ENCODE assay signal across 10 cellular contexts in the genomic region with DNA sequence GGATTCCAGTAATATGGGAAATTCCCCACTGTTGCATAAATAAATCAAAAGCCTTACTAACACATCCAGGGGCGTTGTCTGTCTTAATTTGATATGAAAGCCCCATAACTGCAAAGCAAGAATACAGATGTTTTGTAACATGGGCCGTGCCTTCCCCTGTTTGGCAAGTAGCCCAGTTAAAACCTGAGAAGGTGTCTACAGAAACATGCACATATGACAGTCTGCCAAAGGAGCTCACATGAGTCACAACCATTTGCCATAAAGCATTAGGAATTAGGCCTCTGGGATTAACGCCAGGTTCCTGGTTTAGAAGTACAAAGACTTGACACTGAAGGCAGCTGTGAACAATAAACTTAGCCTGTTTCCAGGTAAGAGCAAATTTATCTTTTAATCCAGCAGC. TPM values are rescaled to one million over a fixed set of nuclear protein-coding genes. Genes with fewer than 3 reads are reported as not detected.
DNase-seq lines count a peak whose midpoint lies in the region; ATAC-seq, FAIRE-seq and TF ChIP-seq lines count a peak whose summit lies in the region.
"Had no signal": no experiment of that assay in that cellular context is flagged by ENCODE, and none has a peak within 500 bp of the region (broad histone marks: within the 10 kb centered on the region; RNA-seq: fewer than 3 reads in every experiment).

No MANE protein-coding gene starts in this region.

- FAIRE-seq in GM12891 (lab: Jason Lieb, UNC) = no peak

- no peak overlapping the region for H3K4me3 ChIP-seq in AG10803 (ENCODE audit: low read length)
- H3K4me3 ChIP-seq in foreskin fibroblast (ENCODE audit: low read depth in 1 of 2, low read length in 2 of 2) = no peak overlapping the region
- H3K4me3 ChIP-seq: mucosa of descending colon had no signal

- no peak overlapping the region for H3K4me3 Mint-ChIP-seq in CD14-positive monocyte

- TF ChIP-seq CTCF in AG10803 (conservative IDR thresholded peaks at IDR 0.05; ENCODE audit: low read length) = no peak
- TF ChIP-seq CTCF in foreskin fibroblast (IDR thresholded peaks at IDR 0.05; ENCODE audit: low read depth, low read length) = no peak
- no peak for TF ChIP-seq CTCF in CD14-positive monocyte (IDR thresholded peaks at IDR 0.05)

- no peak overlapping the region for H3K27ac Mint-ChIP-seq in CD14-positive monocyte

- no peak for TF ChIP-seq POLR2A in GM12891 (IDR thresholded peaks at IDR 0.05; ENCODE audit: low read depth, low read length)

- peak; percentile 37; the same call in 1 of the 3 replicates for ATAC-seq in SK-N-SH treated with all-trans-retinoic acid at 6 μM for 48 hours
- ATAC-seq in HG03457 (IDR thresholded peaks at IDR 0.05; ENCODE audit: unreplicated experiment) = no peak
- ATAC-seq: mucosa of descending colon had no signal

- peaks cover 2 to 7% (median 6%) of the 10 kb centered on the region in 3 donors for H3K27me3 Mint-ChIP-seq in CD14-positive monocyte (ENCODE audit: low read depth in 3 of 3)

- no peaks in the 10 kb centered on the region for H3K4me1 Mint-ChIP-seq in CD14-positive monocyte

- no peaks in the 10 kb centered on the region for H3K36me3 Mint-ChIP-seq in CD14-positive monocyte

- intact Hi-C loops in CD14-positive monocyte (cut with micrococcal nuclease) = no loop called here

- H3K9me3 Mint-ChIP-seq in CD14-positive monocyte = peaks cover 21 to 50% (median 33%) of the 10 kb centered on the region in 7 donors

- DNase-seq in AG10803 (ENCODE audit: low read depth) (peak; percentile 58), M059J (ENCODE audit: low read depth) (peak; percentile 96), foreskin fibroblast (peak; percentile 79 to 89), CD14-positive monocyte (ENCODE audit: low spot score) (no peak), GM12891 (ENCODE audit: insufficient read length, low spot score) (no peak)
- no peak for DNase-seq in activated effector memory CD4-positive, alpha-beta T cell treated with anti-CD3 and anti-CD28 coated beads, Interleukin-2, amount 50 U/mL, for 16 hours
- DNase-seq: stimulated activated CD4-positive, alpha-beta T cell treated with anti-CD3 and anti-CD28 coated beads, Interleukin-2, amount 100 ng/mL, for 24 hours had no signal

TF ChIP-seq in SK-N-SH treated with all-trans-retinoic acid at 6 μM for 48 hours, 23 proteins besides CTCF, POLR2A, EP300 and RAD21 (continues in another document):
- TF ChIP-seq ISL1 (CRISPR knock-in tag; IDR thresholded peaks at IDR 0.05) (no peak), ZFP3 (CRISPR knock-in tag; IDR thresholded peaks at IDR 0.05) (no peak), ARNTL (CRISPR knock-in tag; IDR thresholded peaks at IDR 0.05; ENCODE audit: borderline replicate concordance, low read depth) (no peak), OSR1 (CRISPR knock-in tag; IDR thresholded peaks at IDR 0.05) (no peak), CSRNP3 (CRISPR knock-in tag; IDR thresholded peaks at IDR 0.05) (no peak), SNAI2 (CRISPR knock-in tag; IDR thresholded peaks at IDR 0.05) (no peak), RARB (CRISPR knock-in tag; IDR thresholded peaks at IDR 0.05) (no peak), ZNF70 (CRISPR knock-in tag; IDR thresholded peaks at IDR 0.05) (no peak), ZNF565 (CRISPR knock-in tag; conservative IDR thresholded peaks at IDR 0.05; ENCODE audit: low read depth) (no peak), ZNF8 (CRISPR knock-in tag; IDR thresholded peaks at IDR 0.05) (no peak)
- TF ChIP-seq, protein P1, sequence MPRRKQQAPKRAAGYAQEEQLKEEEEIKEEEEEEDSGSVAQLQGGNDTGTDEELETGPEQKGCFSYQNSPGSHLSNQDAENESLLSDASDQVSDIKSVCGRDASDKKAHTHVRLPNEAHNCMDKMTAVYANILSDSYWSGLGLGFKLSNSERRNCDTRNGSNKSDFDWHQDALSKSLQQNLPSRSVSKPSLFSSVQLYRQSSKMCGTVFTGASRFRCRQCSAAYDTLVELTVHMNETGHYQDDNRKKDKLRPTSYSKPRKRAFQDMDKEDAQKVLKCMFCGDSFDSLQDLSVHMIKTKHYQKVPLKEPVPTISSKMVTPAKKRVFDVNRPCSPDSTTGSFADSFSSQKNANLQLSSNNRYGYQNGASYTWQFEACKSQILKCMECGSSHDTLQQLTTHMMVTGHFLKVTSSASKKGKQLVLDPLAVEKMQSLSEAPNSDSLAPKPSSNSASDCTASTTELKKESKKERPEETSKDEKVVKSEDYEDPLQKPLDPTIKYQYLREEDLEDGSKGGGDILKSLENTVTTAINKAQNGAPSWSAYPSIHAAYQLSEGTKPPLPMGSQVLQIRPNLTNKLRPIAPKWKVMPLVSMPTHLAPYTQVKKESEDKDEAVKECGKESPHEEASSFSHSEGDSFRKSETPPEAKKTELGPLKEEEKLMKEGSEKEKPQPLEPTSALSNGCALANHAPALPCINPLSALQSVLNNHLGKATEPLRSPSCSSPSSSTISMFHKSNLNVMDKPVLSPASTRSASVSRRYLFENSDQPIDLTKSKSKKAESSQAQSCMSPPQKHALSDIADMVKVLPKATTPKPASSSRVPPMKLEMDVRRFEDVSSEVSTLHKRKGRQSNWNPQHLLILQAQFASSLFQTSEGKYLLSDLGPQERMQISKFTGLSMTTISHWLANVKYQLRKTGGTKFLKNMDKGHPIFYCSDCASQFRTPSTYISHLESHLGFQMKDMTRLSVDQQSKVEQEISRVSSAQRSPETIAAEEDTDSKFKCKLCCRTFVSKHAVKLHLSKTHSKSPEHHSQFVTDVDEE (CRISPR knock-in tag; IDR thresholded peaks at IDR 0.05) = no peak

TF ChIP-seq in GM12891, 5 proteins besides CTCF, POLR2A, EP300 and RAD21:
- TF ChIP-seq PAX5 (IDR thresholded peaks at IDR 0.05; ENCODE audit: insufficient read depth, low read length, severe bottlenecking) = no peak

RNA-seq across cellular contexts. Expression of gene LONRF2, which starts 43.1 kb away (rescaled TPM):
- 0.10 TPM in 1 of 2 replicates, not detected in the other for total RNA-seq in M059J (2014; rRNA removed; shearing (Covaris generic))
- not detected for polyA plus RNA-seq in CD14-positive monocyte
- 0.03 TPM for polyA plus RNA-seq in GM12891 (2012; ENCODE audit: low read depth, missing spikeins)

RNA-seq across cellular contexts. Expression of gene CHST10, which starts 52.0 kb away (rescaled TPM):
- 12.3 and 13.7 TPM in 2 replicates for total RNA-seq in M059J (2014; rRNA removed; shearing (Covaris generic))
- polyA plus RNA-seq in CD14-positive monocyte = under 1 TPM in 1 of 2 donors, not detected in 1; 0.54 TPM
- polyA plus RNA-seq in GM12891 (2012; ENCODE audit: low read depth, missing spikeins) = 9.6 TPM

Comparison
In these comparisons a context has a peak if more than half of its experiments do, and no peak if none do; other contexts are left out.
1. DNase-seq: peak in AG10803 (single experiment), M059J (single experiment) and foreskin fibroblast (2 of 2); none in activated effector memory CD4-positive, alpha-beta T cell treated with anti-CD3 and anti-CD28 coated beads, Interleukin-2, amount 50 U/mL, for 16 hours (single experiment), CD14-positive monocyte (single experiment) and GM12891 (single experiment).